Comparison of ENCODE assay signal across 2 cellular contexts in the genomic region with DNA sequence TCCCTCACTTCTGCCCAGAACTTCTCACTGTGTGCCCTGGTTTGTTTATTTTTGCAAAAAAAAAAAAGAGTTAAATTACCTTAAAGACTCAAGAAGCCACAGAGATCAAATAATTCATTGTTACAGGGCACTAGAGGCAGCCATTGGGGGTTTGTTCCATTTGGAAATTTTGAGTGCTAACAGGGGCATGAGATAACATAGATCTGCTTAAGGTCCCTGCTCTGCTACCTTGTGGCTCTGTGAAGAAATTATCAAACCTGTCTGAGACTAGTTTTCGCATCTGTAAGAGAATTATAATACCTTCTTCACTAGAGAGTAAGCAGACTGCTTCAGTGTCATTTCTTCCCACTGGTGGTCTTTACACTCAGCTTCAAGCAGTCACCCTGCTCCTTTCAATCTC.
TF ChIP-seq lines count a peak whose summit lies in the region.

No MANE protein-coding gene starts in this region.

TF ChIP-seq in liver, 16 proteins besides CTCF, POLR2A, EP300 and RAD21 (continued from another document):
- TF ChIP-seq, protein P1, sequence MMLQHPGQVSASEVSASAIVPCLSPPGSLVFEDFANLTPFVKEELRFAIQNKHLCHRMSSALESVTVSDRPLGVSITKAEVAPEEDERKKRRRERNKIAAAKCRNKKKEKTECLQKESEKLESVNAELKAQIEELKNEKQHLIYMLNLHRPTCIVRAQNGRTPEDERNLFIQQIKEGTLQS (IDR thresholded peaks at IDR 0.05) = no peak
- TF ChIP-seq, protein P2, sequence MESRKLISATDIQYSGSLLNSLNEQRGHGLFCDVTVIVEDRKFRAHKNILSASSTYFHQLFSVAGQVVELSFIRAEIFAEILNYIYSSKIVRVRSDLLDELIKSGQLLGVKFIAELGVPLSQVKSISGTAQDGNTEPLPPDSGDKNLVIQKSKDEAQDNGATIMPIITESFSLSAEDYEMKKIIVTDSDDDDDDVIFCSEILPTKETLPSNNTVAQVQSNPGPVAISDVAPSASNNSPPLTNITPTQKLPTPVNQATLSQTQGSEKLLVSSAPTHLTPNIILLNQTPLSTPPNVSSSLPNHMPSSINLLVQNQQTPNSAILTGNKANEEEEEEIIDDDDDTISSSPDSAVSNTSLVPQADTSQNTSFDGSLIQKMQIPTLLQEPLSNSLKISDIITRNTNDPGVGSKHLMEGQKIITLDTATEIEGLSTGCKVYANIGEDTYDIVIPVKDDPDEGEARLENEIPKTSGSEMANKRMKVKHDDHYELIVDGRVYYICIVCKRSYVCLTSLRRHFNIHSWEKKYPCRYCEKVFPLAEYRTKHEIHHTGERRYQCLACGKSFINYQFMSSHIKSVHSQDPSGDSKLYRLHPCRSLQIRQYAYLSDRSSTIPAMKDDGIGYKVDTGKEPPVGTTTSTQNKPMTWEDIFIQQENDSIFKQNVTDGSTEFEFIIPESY (IDR thresholded peaks at IDR 0.05) = no peak
- TF ChIP-seq NR2F2 (IDR thresholded peaks at IDR 0.05) (no peak), SP1 (IDR thresholded peaks at IDR 0.05) (no peak), YY1 (IDR thresholded peaks at IDR 0.05) (no peak), FOXA1 (IDR thresholded peaks at IDR 0.05) (no peak), HNF4G (IDR thresholded peaks at IDR 0.05) (no peak), JUND (IDR thresholded peaks at IDR 0.05) (no peak), RXRA (IDR thresholded peaks at IDR 0.05) (no peak), TAF1 (conservative IDR thresholded peaks at IDR 0.05) (no peak)
- TF ChIP-seq, protein P3, sequence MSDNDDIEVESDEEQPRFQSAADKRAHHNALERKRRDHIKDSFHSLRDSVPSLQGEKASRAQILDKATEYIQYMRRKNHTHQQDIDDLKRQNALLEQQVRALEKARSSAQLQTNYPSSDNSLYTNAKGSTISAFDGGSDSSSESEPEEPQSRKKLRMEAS (IDR thresholded peaks at IDR 0.05) = no peak
- TF ChIP-seq, protein P4, sequence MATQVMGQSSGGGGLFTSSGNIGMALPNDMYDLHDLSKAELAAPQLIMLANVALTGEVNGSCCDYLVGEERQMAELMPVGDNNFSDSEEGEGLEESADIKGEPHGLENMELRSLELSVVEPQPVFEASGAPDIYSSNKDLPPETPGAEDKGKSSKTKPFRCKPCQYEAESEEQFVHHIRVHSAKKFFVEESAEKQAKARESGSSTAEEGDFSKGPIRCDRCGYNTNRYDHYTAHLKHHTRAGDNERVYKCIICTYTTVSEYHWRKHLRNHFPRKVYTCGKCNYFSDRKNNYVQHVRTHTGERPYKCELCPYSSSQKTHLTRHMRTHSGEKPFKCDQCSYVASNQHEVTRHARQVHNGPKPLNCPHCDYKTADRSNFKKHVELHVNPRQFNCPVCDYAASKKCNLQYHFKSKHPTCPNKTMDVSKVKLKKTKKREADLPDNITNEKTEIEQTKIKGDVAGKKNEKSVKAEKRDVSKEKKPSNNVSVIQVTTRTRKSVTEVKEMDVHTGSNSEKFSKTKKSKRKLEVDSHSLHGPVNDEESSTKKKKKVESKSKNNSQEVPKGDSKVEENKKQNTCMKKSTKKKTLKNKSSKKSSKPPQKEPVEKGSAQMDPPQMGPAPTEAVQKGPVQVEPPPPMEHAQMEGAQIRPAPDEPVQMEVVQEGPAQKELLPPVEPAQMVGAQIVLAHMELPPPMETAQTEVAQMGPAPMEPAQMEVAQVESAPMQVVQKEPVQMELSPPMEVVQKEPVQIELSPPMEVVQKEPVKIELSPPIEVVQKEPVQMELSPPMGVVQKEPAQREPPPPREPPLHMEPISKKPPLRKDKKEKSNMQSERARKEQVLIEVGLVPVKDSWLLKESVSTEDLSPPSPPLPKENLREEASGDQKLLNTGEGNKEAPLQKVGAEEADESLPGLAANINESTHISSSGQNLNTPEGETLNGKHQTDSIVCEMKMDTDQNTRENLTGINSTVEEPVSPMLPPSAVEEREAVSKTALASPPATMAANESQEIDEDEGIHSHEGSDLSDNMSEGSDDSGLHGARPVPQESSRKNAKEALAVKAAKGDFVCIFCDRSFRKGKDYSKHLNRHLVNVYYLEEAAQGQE (IDR thresholded peaks at IDR 0.05) = no peak

TF ChIP-seq in HepG2, 621 proteins besides CTCF, POLR2A, EP300 and RAD21 (continued from another document):
- TF ChIP-seq, protein P5, sequence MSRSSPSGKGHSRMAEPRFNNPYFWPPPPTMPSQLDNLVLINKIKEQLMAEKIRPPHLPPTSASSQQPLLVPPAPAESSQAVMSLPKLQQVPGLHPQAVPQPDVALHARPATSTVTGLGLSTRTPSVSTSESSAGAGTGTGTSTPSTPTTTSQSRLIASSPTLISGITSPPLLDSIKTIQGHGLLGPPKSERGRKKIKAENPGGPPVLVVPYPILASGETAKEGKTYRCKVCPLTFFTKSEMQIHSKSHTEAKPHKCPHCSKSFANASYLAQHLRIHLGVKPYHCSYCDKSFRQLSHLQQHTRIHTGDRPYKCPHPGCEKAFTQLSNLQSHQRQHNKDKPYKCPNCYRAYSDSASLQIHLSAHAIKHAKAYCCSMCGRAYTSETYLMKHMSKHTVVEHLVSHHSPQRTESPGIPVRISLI (CRISPR knock-in tag; IDR thresholded peaks at IDR 0.05; ENCODE audit: borderline replicate concordance) = no peak
- TF ChIP-seq, protein P6, sequence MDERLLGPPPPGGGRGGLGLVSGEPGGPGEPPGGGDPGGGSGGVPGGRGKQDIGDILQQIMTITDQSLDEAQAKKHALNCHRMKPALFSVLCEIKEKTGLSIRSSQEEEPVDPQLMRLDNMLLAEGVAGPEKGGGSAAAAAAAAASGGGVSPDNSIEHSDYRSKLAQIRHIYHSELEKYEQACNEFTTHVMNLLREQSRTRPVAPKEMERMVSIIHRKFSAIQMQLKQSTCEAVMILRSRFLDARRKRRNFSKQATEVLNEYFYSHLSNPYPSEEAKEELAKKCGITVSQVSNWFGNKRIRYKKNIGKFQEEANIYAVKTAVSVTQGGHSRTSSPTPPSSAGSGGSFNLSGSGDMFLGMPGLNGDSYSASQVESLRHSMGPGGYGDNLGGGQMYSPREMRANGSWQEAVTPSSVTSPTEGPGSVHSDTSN (CRISPR knock-in tag; IDR thresholded peaks at IDR 0.05) = no peak
- TF ChIP-seq MBD4 (IDR thresholded peaks at IDR 0.05; ENCODE audit: borderline replicate concordance, low read length) = no peak
- TF ChIP-seq, protein P7, sequence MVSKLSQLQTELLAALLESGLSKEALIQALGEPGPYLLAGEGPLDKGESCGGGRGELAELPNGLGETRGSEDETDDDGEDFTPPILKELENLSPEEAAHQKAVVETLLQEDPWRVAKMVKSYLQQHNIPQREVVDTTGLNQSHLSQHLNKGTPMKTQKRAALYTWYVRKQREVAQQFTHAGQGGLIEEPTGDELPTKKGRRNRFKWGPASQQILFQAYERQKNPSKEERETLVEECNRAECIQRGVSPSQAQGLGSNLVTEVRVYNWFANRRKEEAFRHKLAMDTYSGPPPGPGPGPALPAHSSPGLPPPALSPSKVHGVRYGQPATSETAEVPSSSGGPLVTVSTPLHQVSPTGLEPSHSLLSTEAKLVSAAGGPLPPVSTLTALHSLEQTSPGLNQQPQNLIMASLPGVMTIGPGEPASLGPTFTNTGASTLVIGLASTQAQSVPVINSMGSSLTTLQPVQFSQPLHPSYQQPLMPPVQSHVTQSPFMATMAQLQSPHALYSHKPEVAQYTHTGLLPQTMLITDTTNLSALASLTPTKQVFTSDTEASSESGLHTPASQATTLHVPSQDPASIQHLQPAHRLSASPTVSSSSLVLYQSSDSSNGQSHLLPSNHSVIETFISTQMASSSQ (IDR thresholded peaks at IDR 0.05; ENCODE audit: low read depth) = no peak
- TF ChIP-seq, protein P7 (CRISPR knock-in tag; IDR thresholded peaks at IDR 0.05; ENCODE audit: borderline replicate concordance) = no peak
